ENCODE assay signal across 8 cellular contexts in the genomic region with DNA sequence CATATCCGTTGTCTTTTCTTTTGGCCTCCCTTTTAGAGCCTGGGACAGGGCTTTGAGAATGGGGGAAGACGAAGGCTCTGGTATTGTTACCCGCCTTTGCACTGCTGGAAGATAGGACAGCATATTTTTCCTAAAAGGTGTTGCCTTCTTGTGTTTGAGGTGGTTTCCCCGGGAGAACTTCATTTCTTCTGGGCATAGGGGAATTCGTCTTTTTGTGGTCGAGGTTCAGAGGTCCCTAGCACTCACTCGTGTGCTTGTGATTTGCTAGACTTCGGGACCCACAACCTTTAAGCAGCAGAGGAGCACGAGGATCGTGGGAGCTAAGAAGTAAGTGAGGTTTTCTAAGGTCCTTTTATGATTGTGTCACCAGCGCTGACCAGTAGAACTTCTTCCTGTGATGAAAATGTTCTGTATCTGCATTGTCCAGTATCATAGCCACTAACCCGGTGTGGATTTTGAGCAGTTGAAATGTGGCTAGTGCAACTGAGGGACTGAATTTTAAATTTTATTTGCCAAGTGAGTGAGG. TPM values are rescaled to one million over a fixed set of nuclear protein-coding genes. Genes with fewer than 3 reads are reported as not detected.
DNase-seq lines count a peak whose midpoint lies in the region; ATAC-seq and TF ChIP-seq lines count a peak whose summit lies in the region.

No MANE protein-coding gene starts in this region.

- H3K36me3 Mint-ChIP-seq in nephron progenitor cell (ENCODE audit: low read depth) = peaks cover 57% of the 10 kb centered on the region

- H3K4me1 ChIP-seq in Peyer's patch = peaks cover 0 to 21% (median 0%) of the 10 kb centered on the region in 4 donors
- peaks cover 19% of the 10 kb centered on the region for H3K4me1 ChIP-seq in endocrine pancreas (ENCODE audit: control insufficient read depth, insufficient read depth, low read length)

- TF ChIP-seq CTCF in Peyer's patch (IDR thresholded peaks at IDR 0.05) (no peak), nephron progenitor cell (IDR thresholded peaks at IDR 0.05) (no peak)

- H3K27me3 ChIP-seq in Peyer's patch = no peaks in the 10 kb centered on the region
- no peaks in the 10 kb centered on the region for H3K27me3 ChIP-seq in endocrine pancreas (ENCODE audit: control insufficient read depth, insufficient read depth, low read length)

- H3K9ac ChIP-seq in endocrine pancreas (ENCODE audit: control insufficient read depth, insufficient read depth, low read length) = peak overlapping the region; percentile 82

- H3K4me3 ChIP-seq in Peyer's patch (peak overlapping the region; percentile 49 to 67 (median 63)), endocrine pancreas (ENCODE audit: control insufficient read depth, insufficient read depth, low read length) (peak overlapping the region; percentile 90)

- H3K9me3 Mint-ChIP-seq in nephron progenitor cell = peaks cover 77% of the 10 kb centered on the region

- TF ChIP-seq POLR2A in Peyer's patch (IDR thresholded peaks at IDR 0.05) = no peak

- peaks cover 37% of the 10 kb centered on the region for H3K27me3 Mint-ChIP-seq in nephron progenitor cell (ENCODE audit: low read depth, poor library complexity)

- peaks cover 26% of the 10 kb centered on the region for H3K4me1 Mint-ChIP-seq in nephron progenitor cell

- ATAC-seq in GM21717 (IDR thresholded peaks at IDR 0.05; ENCODE audit: unreplicated experiment) = no peak
- no peak for ATAC-seq in GM19397 (IDR thresholded peaks at IDR 0.05; ENCODE audit: unreplicated experiment)

- H3K27ac ChIP-seq in Peyer's patch = peak overlapping the region; percentile 41 to 70 (median 65)

- H3K4me3 Mint-ChIP-seq in nephron progenitor cell = peak overlapping the region; percentile 97

- DNase-seq in DMS 273 (lab: John Stamatoyannopoulos, UW; ENCODE audit: unreplicated experiment) = peak; percentile 36
- no peak for DNase-seq in DMS 273 treated with DMSO at 0.1 percent for 48 hours (lab: John Stamatoyannopoulos, UW)
- DNase-seq in Peyer's patch = no peak
- DNase-seq in nephron progenitor cell = no peak
- no peak for DNase-seq in stimulated activated CD4-positive, alpha-beta T cell treated with anti-CD3 and anti-CD28 coated beads, Interleukin-1b, Interleukin-23, amount 100 ng/mL, for 48 hours

- H3K9me3 ChIP-seq in Peyer's patch (no peaks in the 10 kb centered on the region), endocrine pancreas (ENCODE audit: control insufficient read depth, low read length) (no peaks in the 10 kb centered on the region)

- H3K27ac Mint-ChIP-seq in nephron progenitor cell = peak overlapping the region; percentile 89

- no peaks in the 10 kb centered on the region for H3K36me3 ChIP-seq in Peyer's patch
- H3K36me3 ChIP-seq in endocrine pancreas (ENCODE audit: control insufficient read depth, insufficient read depth, low read length) = no peaks in the 10 kb centered on the region

RNA-seq across cellular contexts. Expression of a gene that starts 0.6 kb away (rescaled TPM):
- total RNA-seq in Peyer's patch = 100 to 1,000 TPM in 1 of 4 donors, 10 to 100 TPM in 3; 29.1 to 115 (median 37.1) TPM

RNA-seq across cellular contexts. Expression of a gene that starts 45.4 kb away (rescaled TPM):
- 10 to 100 TPM in 1 of 4 donors, 1 to 10 TPM in 3; 1.8 to 11.6 (median 2.5) TPM for total RNA-seq in Peyer's patch

RNA-seq across cellular contexts. Expression of a gene that starts 45.4 kb away (rescaled TPM):
- total RNA-seq in Peyer's patch = 10 to 100 TPM; 12.3 to 27.7 (median 19.7) TPM
